In the genomic region with DNA sequence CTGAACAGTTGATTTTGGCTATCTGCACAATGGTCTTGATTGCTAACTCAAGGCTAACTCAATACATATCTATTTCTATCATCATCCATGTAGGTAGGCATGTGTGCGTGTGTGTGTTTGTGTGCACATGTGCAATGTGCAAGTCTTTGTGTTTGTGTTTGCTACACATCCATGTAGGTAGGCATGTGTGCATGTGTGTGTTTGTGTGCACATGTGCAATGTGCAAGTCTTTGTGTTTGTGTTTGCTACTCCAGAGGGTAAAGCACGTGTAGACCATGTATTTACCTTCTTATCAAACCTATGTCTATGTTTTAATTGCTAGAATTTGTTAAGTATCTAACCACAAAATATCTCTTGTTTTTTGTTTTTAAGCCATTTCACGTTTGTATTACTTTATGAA, we compare ENCODE assay signal across 1 cellular context.
TF ChIP-seq lines count a peak whose summit lies in the region.

No MANE protein-coding gene starts in this region.

TF ChIP-seq in H1, 55 proteins besides CTCF, POLR2A, EP300 and RAD21 (continued from another document):
- TF ChIP-seq GABPA (IDR thresholded peaks at IDR 0.05; ENCODE audit: borderline replicate concordance, insufficient read depth, low read length) (no peak), SAP30 (IDR thresholded peaks at IDR 0.05; ENCODE audit: insufficient read depth, insufficient replicate concordance, low read length) (no peak), TBP (IDR thresholded peaks at IDR 0.05; ENCODE audit: low read depth, low read length) (no peak), BRCA1 (IDR thresholded peaks at IDR 0.05; ENCODE audit: low read depth, low read length) (no peak), YY1 (IDR thresholded peaks at IDR 0.05; ENCODE audit: low read depth, low read length) (no peak), NRF1 (IDR thresholded peaks at IDR 0.05; ENCODE audit: low read depth, low read length) (no peak), CBX5 (IDR thresholded peaks at IDR 0.05; ENCODE audit: low read depth, low read length) (no peak), GTF2F1 (IDR thresholded peaks at IDR 0.05; ENCODE audit: borderline replicate concordance, low read depth, low read length) (no peak), RNF2 (IDR thresholded peaks at IDR 0.05; ENCODE audit: borderline replicate concordance, low read depth, low read length, missing control alignments, poor library complexity, severe bottlenecking) (no peak), JUND (IDR thresholded peaks at IDR 0.05; ENCODE audit: low read length) (no peak)
- TF ChIP-seq, protein P1, sequence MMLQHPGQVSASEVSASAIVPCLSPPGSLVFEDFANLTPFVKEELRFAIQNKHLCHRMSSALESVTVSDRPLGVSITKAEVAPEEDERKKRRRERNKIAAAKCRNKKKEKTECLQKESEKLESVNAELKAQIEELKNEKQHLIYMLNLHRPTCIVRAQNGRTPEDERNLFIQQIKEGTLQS (IDR thresholded peaks at IDR 0.05; ENCODE audit: insufficient read depth, low read depth, low read length): no peak
TF ChIP-seq in H1: peak in this region for 0.
